Comparison of ENCODE assay signal across 8 cellular contexts in genomic region chr18:12703096-12703567, GRCh38. TPM values are rescaled to one million over a fixed set of nuclear protein-coding genes. Genes with fewer than 3 reads are reported as not detected.
DNase-seq lines count a peak whose midpoint lies in the region.

No MANE protein-coding gene starts in this region.

- no peaks in the 10 kb centered on the region for H3K9me3 Mint-ChIP-seq in activated T-helper 1 cell treated with anti-CD3 and anti-CD28 coated beads, Interleukin-12 subunit alpha, Interleukin-12 subunit beta, Interleukin-2, Interleukin-4 antibody, amounts not matched to agents 30 ng/mL and 10 ng/mL and 1 ng/mL, durations not matched to agents 14 hours and 24 hours and 36 hours
- no peaks in the 10 kb centered on the region for H3K9me3 Mint-ChIP-seq in immature natural killer cell

- no peaks in the 10 kb centered on the region for H3K9me3 ChIP-seq in BLaER1 treated with 17β-estradiol and CSF1 and Interleukin-3, amounts not matched to agents 10 nM and 100 nM (replicated peaks in 1 of 11)

- peaks cover 24 to 54% (median 44%) of the 10 kb centered on the region in 11 experiments; a peak in 20 of 22 replicates for H4K20me1 ChIP-seq in BLaER1 treated with 17β-estradiol and CSF1 and Interleukin-3, amounts not matched to agents 10 nM and 100 nM

- no peaks in the 10 kb centered on the region for H3K27me3 Mint-ChIP-seq in activated T-helper 1 cell treated with anti-CD3 and anti-CD28 coated beads, Interleukin-12 subunit alpha, Interleukin-12 subunit beta, Interleukin-2, Interleukin-4 antibody, amounts not matched to agents 30 ng/mL and 10 ng/mL and 1 ng/mL, durations not matched to agents 14 hours and 24 hours and 36 hours (ENCODE audit: insufficient read depth)
- peaks cover 0 to 5% (median 0%) of the 10 kb centered on the region in 3 donors for H3K27me3 Mint-ChIP-seq in immature natural killer cell (ENCODE audit: low read depth in 3 of 3)

- intact Hi-C loops in activated T-helper 1 cell treated with anti-CD3 and anti-CD28 coated beads, Interleukin-12 subunit alpha, Interleukin-12 subunit beta, Interleukin-2, Interleukin-4 antibody, amounts not matched to agents 30 ng/mL and 10 ng/mL and 1 ng/mL, durations not matched to agents 14 hours and 24 hours and 36 hours (cut with micrococcal nuclease), result loop anchor here (2.0 to 5.0 kb wide), 3 partner anchors 20 to 311 kb away; partner anchors contain the start of gene SPIRE1

- peaks cover 26% of the 10 kb centered on the region for H3K36me3 Mint-ChIP-seq in activated T-helper 1 cell treated with anti-CD3 and anti-CD28 coated beads, Interleukin-12 subunit alpha, Interleukin-12 subunit beta, Interleukin-2, Interleukin-4 antibody, amounts not matched to agents 30 ng/mL and 10 ng/mL and 1 ng/mL, durations not matched to agents 14 hours and 24 hours and 36 hours (ENCODE audit: low read depth)
- peaks cover 3 to 17% (median 8%) of the 10 kb centered on the region in 3 donors for H3K36me3 Mint-ChIP-seq in immature natural killer cell

- H3K4me1 ChIP-seq in BLaER1 treated with 17β-estradiol and CSF1 and Interleukin-3, amounts not matched to agents 10 nM and 100 nM, result peaks cover 30 to 44% (median 40%) of the 10 kb centered on the region in 10 experiments

- peak overlapping the region; percentile 91 to 100 (median 99) for H3K9ac ChIP-seq in BLaER1 treated with 17β-estradiol and CSF1 and Interleukin-3, amounts not matched to agents 10 nM and 100 nM

- DNase-seq in H7 (no peak), immature natural killer cell (no peak), Kasumi-1 (lab: John Stamatoyannopoulos, UW) (no peak), G401 (ENCODE audit: low spot score) (no peak), DMS114 treated with DMSO at 0.1 percent for 48 hours (lab: John Stamatoyannopoulos, UW; ENCODE audit: unreplicated experiment) (no peak)
- no peak for DNase-seq in activated T-helper 1 cell treated with anti-CD3 and anti-CD28 coated beads, Interleukin-12 subunit alpha, Interleukin-12 subunit beta, Interleukin-2, Interleukin-4 antibody, amounts not matched to agents 30 ng/mL and 10 ng/mL and 1 ng/mL, durations not matched to agents 14 hours and 24 hours and 36 hours (ENCODE audit: low spot score)

- peak overlapping the region; percentile 89 to 99 (median 94) for H3K4me2 ChIP-seq in BLaER1 treated with 17β-estradiol and CSF1 and Interleukin-3, amounts not matched to agents 10 nM and 100 nM

- H3K4me3 Mint-ChIP-seq in activated T-helper 1 cell treated with anti-CD3 and anti-CD28 coated beads, Interleukin-12 subunit alpha, Interleukin-12 subunit beta, Interleukin-2, Interleukin-4 antibody, amounts not matched to agents 30 ng/mL and 10 ng/mL and 1 ng/mL, durations not matched to agents 14 hours and 24 hours and 36 hours, result peak overlapping the region; percentile 97
- peak overlapping the region; percentile 91 to 98 (median 94) for H3K4me3 Mint-ChIP-seq in immature natural killer cell

- peak overlapping the region; percentile 92 for H3K27ac Mint-ChIP-seq in activated T-helper 1 cell treated with anti-CD3 and anti-CD28 coated beads, Interleukin-12 subunit alpha, Interleukin-12 subunit beta, Interleukin-2, Interleukin-4 antibody, amounts not matched to agents 30 ng/mL and 10 ng/mL and 1 ng/mL, durations not matched to agents 14 hours and 24 hours and 36 hours
- peak overlapping the region; percentile 93 to 99 (median 96) for H3K27ac Mint-ChIP-seq in immature natural killer cell

- peaks cover 41 to 70% (median 54%) of the 10 kb centered on the region in 11 experiments for H3K36me3 ChIP-seq in BLaER1 treated with 17β-estradiol and CSF1 and Interleukin-3, amounts not matched to agents 10 nM and 100 nM
- peaks cover 8% of the 10 kb centered on the region for H3K36me3 ChIP-seq in H7 (replicated peaks; ENCODE audit: control insufficient read depth, insufficient read depth, low read length)

- in situ Hi-C loops in G401 (cut with HindIII; ENCODE audit: low sequenced_read_pairs), result no loop called here

- H3K27me3 ChIP-seq in BLaER1 treated with 17β-estradiol and CSF1 and Interleukin-3, amounts not matched to agents 10 nM and 100 nM, result no peaks in the 10 kb centered on the region
- no peaks in the 10 kb centered on the region for H3K27me3 ChIP-seq in H7 (ENCODE audit: control insufficient read depth, insufficient read depth, low read length)

- peak overlapping the region; percentile 77 to 95 (median 86) for H3K4me3 ChIP-seq in BLaER1 treated with 17β-estradiol and CSF1 and Interleukin-3, amounts not matched to agents 10 nM and 100 nM
- peak overlapping the region; percentile 94 for H3K4me3 ChIP-seq in H7 (ENCODE audit: insufficient read depth, low read depth, low read length)

- peak overlapping the region; percentile 94 to 100 (median 99) for H3K27ac ChIP-seq in BLaER1 treated with 17β-estradiol and CSF1 and Interleukin-3, amounts not matched to agents 10 nM and 100 nM
- peak overlapping the region; percentile 84 for H3K27ac ChIP-seq in temporal lobe (ENCODE audit: low read depth, low read length)

- H3K4me1 Mint-ChIP-seq in activated T-helper 1 cell treated with anti-CD3 and anti-CD28 coated beads, Interleukin-12 subunit alpha, Interleukin-12 subunit beta, Interleukin-2, Interleukin-4 antibody, amounts not matched to agents 30 ng/mL and 10 ng/mL and 1 ng/mL, durations not matched to agents 14 hours and 24 hours and 36 hours (ENCODE audit: low read depth), result peaks cover 54% of the 10 kb centered on the region
- H3K4me1 Mint-ChIP-seq in immature natural killer cell, result peaks cover 46 to 60% of the 10 kb centered on the region in 2 donors

RNA-seq across cellular contexts. Expression of gene PSMG2, which starts 0.3 kb away (rescaled TPM):
- 91.7 and 113 TPM in 2 replicates for total RNA-seq in H7 (2014; rRNA removed; shearing (Covaris generic))
- total RNA-seq in activated T-helper 1 cell treated with anti-CD3 and anti-CD28 coated beads, Interleukin-12 subunit alpha, Interleukin-12 subunit beta, Interleukin-2, Interleukin-4 antibody, amounts not matched to agents 30 ng/mL and 10 ng/mL and 1 ng/mL, durations not matched to agents 14 hours and 24 hours and 36 hours, result 113 and 118 TPM in 2 replicates
- polyA plus RNA-seq in immature natural killer cell, result 10 to 100 TPM; 74.9 to 96.6 (median 81.6) TPM
- total RNA-seq in temporal lobe, result 45.0 TPM
- 106 and 123 TPM in 2 replicates for total RNA-seq in G401 (2014; rRNA removed; shearing (Covaris generic))

RNA-seq across cellular contexts. Expression of gene CEP76, which starts 0.6 kb away (rescaled TPM):
- total RNA-seq in H7 (2014; rRNA removed; shearing (Covaris generic)), result 17.2 and 20.5 TPM in 2 replicates
- total RNA-seq in activated T-helper 1 cell treated with anti-CD3 and anti-CD28 coated beads, Interleukin-12 subunit alpha, Interleukin-12 subunit beta, Interleukin-2, Interleukin-4 antibody, amounts not matched to agents 30 ng/mL and 10 ng/mL and 1 ng/mL, durations not matched to agents 14 hours and 24 hours and 36 hours, result 16.1 and 17.5 TPM in 2 replicates
- polyA plus RNA-seq in immature natural killer cell, result 1 to 10 TPM; 2.4 to 6.9 (median 2.7) TPM
- 13.0 TPM for total RNA-seq in temporal lobe
- total RNA-seq in G401 (2014; rRNA removed; shearing (Covaris generic)), result 21.7 and 22.4 TPM in 2 replicates

RNA-seq across cellular contexts. Expression of gene SPIRE1, which starts 45.2 kb away (rescaled TPM):
- 14.5 and 18.0 TPM in 2 replicates for total RNA-seq in H7 (2014; rRNA removed; shearing (Covaris generic))
- total RNA-seq in activated T-helper 1 cell treated with anti-CD3 and anti-CD28 coated beads, Interleukin-12 subunit alpha, Interleukin-12 subunit beta, Interleukin-2, Interleukin-4 antibody, amounts not matched to agents 30 ng/mL and 10 ng/mL and 1 ng/mL, durations not matched to agents 14 hours and 24 hours and 36 hours, result 8.8 and 10.9 TPM in 2 replicates
- polyA plus RNA-seq in immature natural killer cell, result 1 to 10 TPM in 2 of 3 donors, not detected in 1; 2.1 to 3.5 TPM
- total RNA-seq in temporal lobe, result 78.7 TPM
- 32.9 and 35.0 TPM in 2 replicates for total RNA-seq in G401 (2014; rRNA removed; shearing (Covaris generic))
